ENCODE assay signal across 8 cellular contexts in genomic region chr19:15419413-15420025, GRCh38. TPM values are rescaled to one million over a fixed set of nuclear protein-coding genes. Genes with fewer than 3 reads are reported as not detected.
DNase-seq lines count a peak whose midpoint lies in the region; ATAC-seq and TF ChIP-seq lines count a peak whose summit lies in the region.

No MANE protein-coding gene starts in this region.

- TF ChIP-seq CTCF in C4-2B (conservative IDR thresholded peaks at IDR 0.05), result no peak; the same call in 1 of the 2 replicates
- TF ChIP-seq CTCF in breast epithelium (IDR thresholded peaks at IDR 0.05), result peak in 2 of 3 donors; percentile 5 to 6
- no peak for TF ChIP-seq CTCF in natural killer cell (IDR thresholded peaks at IDR 0.05)

- no peak for TF ChIP-seq POLR2A in breast epithelium (IDR thresholded peaks at IDR 0.05)

- H3K9me3 ChIP-seq in breast epithelium, result no peaks in the 10 kb centered on the region

- peaks cover 27 to 31% (median 28%) of the 10 kb centered on the region in 3 donors for H3K4me1 Mint-ChIP-seq in IgD-negative memory B cell
- H3K4me1 Mint-ChIP-seq in natural killer cell, result peaks cover 41 to 45% of the 10 kb centered on the region in 2 donors

- H3K27ac ChIP-seq in C4-2B, result peak overlapping the region; percentile 97
- peak overlapping the region in 1 of 2 donors; percentile 34 for H3K27ac ChIP-seq in breast epithelium

- H3K4me1 ChIP-seq in breast epithelium, result peaks cover 0 to 14% of the 10 kb centered on the region in 2 donors

- no peaks in the 10 kb centered on the region for H3K9me3 Mint-ChIP-seq in IgD-negative memory B cell
- H3K9me3 Mint-ChIP-seq in natural killer cell, result no peaks in the 10 kb centered on the region

- H3K4me3 ChIP-seq in breast epithelium, result peak overlapping the region; percentile 71 to 100 (median 92)

- H3K36me3 Mint-ChIP-seq in IgD-negative memory B cell (peaks cover 11% of the 10 kb centered on the region), natural killer cell (no peaks in the 10 kb centered on the region)

- H3K27me3 Mint-ChIP-seq in IgD-negative memory B cell, result no peaks in the 10 kb centered on the region
- H3K27me3 Mint-ChIP-seq in natural killer cell (ENCODE audit: low read depth in 2 of 2), result no peaks in the 10 kb centered on the region

- ATAC-seq in natural killer cell, result no peak
- ATAC-seq in HG03565 (IDR thresholded peaks at IDR 0.05; ENCODE audit: unreplicated experiment), result no peak
- no peak for ATAC-seq in GM19328 (IDR thresholded peaks at IDR 0.05; ENCODE audit: unreplicated experiment)
- no peak for ATAC-seq in GM18858 (IDR thresholded peaks at IDR 0.05; ENCODE audit: unreplicated experiment)

- intact Hi-C loops in breast epithelium (cut with DNase I; ENCODE audit: low total_unique reads), result no loop called here
- intact Hi-C loops in natural killer cell (cut with micrococcal nuclease), result loop anchor here (1.0 kb wide), 4 partner anchors 40 to 137 kb away; partner anchors contain the start of genes AKAP8 and RASAL3

- peak overlapping the region; percentile 95 to 99 (median 99) for H3K27ac Mint-ChIP-seq in IgD-negative memory B cell
- H3K27ac Mint-ChIP-seq in natural killer cell, result peak overlapping the region; percentile 91 to 98

- H3K36me3 ChIP-seq in breast epithelium, result peaks cover 6% of the 10 kb centered on the region

- peak overlapping the region; percentile 83 to 100 (median 98) for H3K4me3 Mint-ChIP-seq in IgD-negative memory B cell
- H3K4me3 Mint-ChIP-seq in natural killer cell, result peak overlapping the region; percentile 95

- DNase-seq in breast epithelium (ENCODE audit: low spot score in 2 of 2), result no peak
- no peak for DNase-seq in natural killer cell
- DNase-seq in NCI-H345 treated with DMSO at 0.1 percent for 48 hours (lab: John Stamatoyannopoulos, UW; ENCODE audit: unreplicated experiment), result no peak

- H3K27me3 ChIP-seq in breast epithelium, result no peaks in the 10 kb centered on the region

RNA-seq across cellular contexts. Expression of gene AKAP8L, which starts 0.7 kb away (rescaled TPM):
- 99.6 TPM for polyA plus RNA-seq in IgD-negative memory B cell
- 100 to 1,000 TPM in 2 of 3 donors, 10 to 100 TPM in 1; 77.6 to 141 (median 122) TPM for total RNA-seq in breast epithelium
- total RNA-seq in natural killer cell, result 100 to 1,000 TPM; 144 to 174 (median 173) TPM

RNA-seq across cellular contexts. Expression of gene WIZ, which starts 30.2 kb away (rescaled TPM):
- 1.8 TPM for polyA plus RNA-seq in IgD-negative memory B cell
- 10 to 100 TPM; 17.6 to 51.1 (median 34.9) TPM for total RNA-seq in breast epithelium
- total RNA-seq in natural killer cell, result 10 to 100 TPM; 24.3 to 29.3 (median 24.4) TPM

RNA-seq across cellular contexts. Expression of gene AKAP8, which starts 39.9 kb away (rescaled TPM):
- polyA plus RNA-seq in IgD-negative memory B cell, result 22.8 TPM
- total RNA-seq in breast epithelium (10 to 100 TPM; 23.2 to 40.7 (median 33.4) TPM), natural killer cell (10 to 100 TPM; 65.3 to 87.6 (median 76.9) TPM)

RNA-seq across cellular contexts. Expression of gene RASAL3, which starts 44.8 kb away (rescaled TPM):
- polyA plus RNA-seq in IgD-negative memory B cell, result 27.0 TPM
- total RNA-seq in breast epithelium (1 to 10 TPM; 1.8 to 5.9 (median 3.4) TPM), natural killer cell (100 to 1,000 TPM; 217 to 283 (median 224) TPM)

RNA-seq across cellular contexts. Expression of gene PGLYRP2, which starts 59.8 kb away (rescaled TPM):
- not detected for polyA plus RNA-seq in IgD-negative memory B cell
- total RNA-seq in breast epithelium, result 1 to 10 TPM in 2 of 3 donors, not detected in 1; 5.6 to 6.2 TPM
- total RNA-seq in natural killer cell, result under 1 TPM in 2 of 3 donors, not detected in 1; 0.21 to 0.28 TPM

Comparison
In these comparisons a context has a peak if more than half of its experiments do, and no peak if none do; other contexts are left out.
1. CTCF ChIP-seq: peak in breast epithelium (2 of 3); none in C4-2B (single experiment) and natural killer cell (single experiment).